Comparison of ENCODE assay signal across 27 cellular contexts in the genomic region with DNA sequence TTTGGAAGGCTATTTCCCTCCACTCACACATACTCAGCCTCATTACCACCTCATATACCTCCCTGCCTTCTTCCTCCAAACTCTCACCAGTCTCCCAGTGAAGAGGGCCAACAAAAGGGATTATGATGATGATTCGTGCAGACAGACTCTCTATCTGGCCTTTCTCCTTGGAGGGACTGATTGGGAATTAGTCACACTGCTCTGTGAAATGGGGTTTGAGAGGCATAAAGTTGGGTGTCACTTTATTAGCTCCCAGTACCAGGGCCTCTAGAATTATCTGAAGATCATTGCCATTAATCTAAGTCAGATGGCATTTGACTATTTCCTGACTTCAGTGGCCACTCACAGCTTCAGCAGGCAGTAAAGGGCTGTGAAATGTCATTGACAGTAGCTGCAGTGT. TPM values are rescaled to one million over a fixed set of nuclear protein-coding genes. Genes with fewer than 3 reads are reported as not detected.
DNase-seq lines count a peak whose midpoint lies in the region; FAIRE-seq and TF ChIP-seq lines count a peak whose summit lies in the region.
"Had no signal": no experiment of that assay in that cellular context is flagged by ENCODE, and none has a peak within 500 bp of the region (broad histone marks: within the 10 kb centered on the region; RNA-seq: fewer than 3 reads in every experiment).

No MANE protein-coding gene starts in this region.

- no peak overlapping the region for H3K27ac ChIP-seq in mammary epithelial cell (ENCODE audit: insufficient read depth, low read depth, low read length)
- H3K27ac ChIP-seq in mesodermal cell (ENCODE audit: low read depth, low read length, severe bottlenecking): peak overlapping the region; percentile 12
- H3K27ac ChIP-seq: C4-2B, HL-60, parathyroid adenoma had no signal

- in situ Hi-C loops in mammary epithelial cell (cut with MboI; ENCODE audit: low sequenced_read_pairs in 2 of 2): no loop called here

- no peak overlapping the region for H3K27ac Mint-ChIP-seq in MCF 10A (ENCODE audit: low read depth, unreplicated experiment)
- H3K27ac Mint-ChIP-seq in activated T-helper 1 cell treated with anti-CD3 and anti-CD28 coated beads, Interleukin-12 subunit alpha, Interleukin-12 subunit beta, Interleukin-2, Interleukin-4 antibody, amounts not matched to agents 30 ng/mL and 10 ng/mL and 1 ng/mL, durations not matched to agents 14 hours and 24 hours and 36 hours: no peak overlapping the region
- H3K27ac Mint-ChIP-seq: activated CD4-positive, alpha-beta T cell treated with anti-CD3 and anti-CD28 coated beads, Interleukin-2, amount 10 ng/mL, durations not matched to agents 24 days and 14 days; activated CD8-positive, alpha-beta memory T cell treated with anti-CD3 and anti-CD28 coated beads, Interleukin-2, amount 10 ng/mL, durations not matched to agents 7 days and 5 days; activated naive CD8-positive, alpha-beta T cell treated with anti-CD3 and anti-CD28 coated beads, Interleukin-2, amount 10 ng/mL, durations not matched to agents 7 days and 5 days; effector memory CD8-positive, alpha-beta T cell; IgD-negative memory B cell; nephron progenitor cell had no signal

- H3K27me3 ChIP-seq in mammary epithelial cell (ENCODE audit: insufficient read depth, low read length) (peaks cover 4% of the 10 kb centered on the region), bronchial epithelial cell (ENCODE audit: control insufficient read depth, insufficient read depth, low read length) (no peaks in the 10 kb centered on the region)

- no peaks in the 10 kb centered on the region for H3K9me3 ChIP-seq in mammary epithelial cell (replicated peaks; ENCODE audit: insufficient read depth, low read length)
- no peaks in the 10 kb centered on the region for H3K9me3 ChIP-seq in mesodermal cell (ENCODE audit: control insufficient read depth, low read length)

- H3K79me2 ChIP-seq in mammary epithelial cell (ENCODE audit: insufficient read depth, low read length): no peaks in the 10 kb centered on the region
- H3K79me2 ChIP-seq: parathyroid adenoma had no signal

- H3K4me1 ChIP-seq in mammary epithelial cell (ENCODE audit: insufficient read depth, low read length) (no peaks in the 10 kb centered on the region), mesodermal cell (ENCODE audit: control insufficient read depth, insufficient read depth, low read length, poor library complexity, severe bottlenecking) (no peaks in the 10 kb centered on the region)
- H3K4me1 ChIP-seq: parathyroid adenoma had no signal

- H3K36me3 Mint-ChIP-seq in MCF 10A (ENCODE audit: insufficient read depth, unreplicated experiment): no peaks in the 10 kb centered on the region
- H3K36me3 Mint-ChIP-seq in activated T-helper 1 cell treated with anti-CD3 and anti-CD28 coated beads, Interleukin-12 subunit alpha, Interleukin-12 subunit beta, Interleukin-2, Interleukin-4 antibody, amounts not matched to agents 30 ng/mL and 10 ng/mL and 1 ng/mL, durations not matched to agents 14 hours and 24 hours and 36 hours (ENCODE audit: low read depth): no peaks in the 10 kb centered on the region
- H3K36me3 Mint-ChIP-seq: activated CD8-positive, alpha-beta memory T cell treated with anti-CD3 and anti-CD28 coated beads, Interleukin-2, amount 10 ng/mL, durations not matched to agents 7 days and 5 days; activated naive CD8-positive, alpha-beta T cell treated with anti-CD3 and anti-CD28 coated beads, Interleukin-2, amount 10 ng/mL, durations not matched to agents 7 days and 5 days; IgD-negative memory B cell had no signal

- FAIRE-seq in bronchial epithelial cell (lab: Jason Lieb, UNC): no peak
- FAIRE-seq: A204.1, H1, TTC549 had no signal

- no peaks in the 10 kb centered on the region for H3K27me3 Mint-ChIP-seq in MCF 10A (ENCODE audit: insufficient read depth, unreplicated experiment)
- peaks cover 12% of the 10 kb centered on the region for H3K27me3 Mint-ChIP-seq in activated T-helper 1 cell treated with anti-CD3 and anti-CD28 coated beads, Interleukin-12 subunit alpha, Interleukin-12 subunit beta, Interleukin-2, Interleukin-4 antibody, amounts not matched to agents 30 ng/mL and 10 ng/mL and 1 ng/mL, durations not matched to agents 14 hours and 24 hours and 36 hours (ENCODE audit: insufficient read depth)

- no peaks in the 10 kb centered on the region for H3K36me3 ChIP-seq in mammary epithelial cell (ENCODE audit: insufficient read depth, low read length)
- H3K36me3 ChIP-seq in bronchial epithelial cell (ENCODE audit: control insufficient read depth, insufficient read depth, low read length): no peaks in the 10 kb centered on the region
- H3K36me3 ChIP-seq in mesodermal cell (ENCODE audit: control insufficient read depth, insufficient read depth, low read length): no peaks in the 10 kb centered on the region

- no peak overlapping the region for H3K4me2 ChIP-seq in mammary epithelial cell (ENCODE audit: insufficient read depth, low read depth, low read length)

- DNase-seq in mammary epithelial cell: peak; percentile 9
- no peak for DNase-seq in MCF 10A (ENCODE audit: unreplicated experiment)
- DNase-seq in LHCN-M2 (ENCODE audit: low read depth): peak; percentile 41
- DNase-seq in bronchial epithelial cell (ENCODE audit: low read depth): peak; percentile 49
- no peak for DNase-seq in stimulated activated CD8-positive, alpha-beta memory T cell treated with anti-CD3 and anti-CD28 coated beads, Interleukin-4, amount 100 ng/mL, for 48 hours
- no peak for DNase-seq in activated T-helper 1 cell treated with anti-CD3 and anti-CD28 coated beads, Interleukin-12 subunit alpha, Interleukin-12 subunit beta, Interleukin-2, Interleukin-4 antibody, amounts not matched to agents 30 ng/mL and 10 ng/mL and 1 ng/mL, durations not matched to agents 14 hours and 24 hours and 36 hours (ENCODE audit: low spot score)
- no peak for DNase-seq in foreskin melanocyte
- DNase-seq: activated CD4-positive, alpha-beta T cell treated with anti-CD3 and anti-CD28 coated beads, Interleukin-2, amount 10 ng/mL, durations not matched to agents 24 days and 14 days; activated CD8-positive, alpha-beta memory T cell treated with anti-CD3 and anti-CD28 coated beads, Interleukin-2, amount 10 ng/mL, durations not matched to agents 7 days and 5 days; activated naive CD8-positive, alpha-beta T cell treated with anti-CD3 and anti-CD28 coated beads, Interleukin-2, amount 10 ng/mL, durations not matched to agents 7 days and 5 days; Calu3; effector memory CD8-positive, alpha-beta T cell; head of caudate nucleus; MM.1S; NCI-H1436; NCI-H2107; NCI-H526 treated with DMSO at 0.1 percent for 48 hours; nephron progenitor cell; substantia nigra had no signal

- BruUV-seq in mammary epithelial cell (replicated peaks; lab: Mats Ljungman, UMichigan) (no TSS peak), MCF 10A (replicated peaks; lab: Mats Ljungman, UMichigan) (no TSS peak)

- dilution Hi-C loops in mammary epithelial cell (cut with HindIII; ENCODE audit: low sequenced_read_pairs): no loop called here

- POLR2A ChIA-PET in MCF 10A (lab: Yijun Ruan, JAX): interaction anchor here (0.6 to 1.8 kb wide), 2 partner anchors 8 to 126 kb away, joined by 4 to 5 read pairs; no protein-coding TSS in a partner anchor

- H3K9me3 Mint-ChIP-seq in MCF 10A (ENCODE audit: unreplicated experiment): no peaks in the 10 kb centered on the region
- no peaks in the 10 kb centered on the region for H3K9me3 Mint-ChIP-seq in activated T-helper 1 cell treated with anti-CD3 and anti-CD28 coated beads, Interleukin-12 subunit alpha, Interleukin-12 subunit beta, Interleukin-2, Interleukin-4 antibody, amounts not matched to agents 30 ng/mL and 10 ng/mL and 1 ng/mL, durations not matched to agents 14 hours and 24 hours and 36 hours
- H3K9me3 Mint-ChIP-seq: activated CD4-positive, alpha-beta T cell treated with anti-CD3 and anti-CD28 coated beads, Interleukin-2, amount 10 ng/mL, durations not matched to agents 24 days and 14 days; activated naive CD8-positive, alpha-beta T cell treated with anti-CD3 and anti-CD28 coated beads, Interleukin-2, amount 10 ng/mL, durations not matched to agents 7 days and 5 days; effector memory CD8-positive, alpha-beta T cell; IgD-negative memory B cell; nephron progenitor cell had no signal

- intact Hi-C loops in mammary epithelial cell (cut with micrococcal nuclease): no loop called here
- intact Hi-C loops in MCF 10A (cut with micrococcal nuclease): no loop called here
- intact Hi-C loops in activated T-helper 1 cell treated with anti-CD3 and anti-CD28 coated beads, Interleukin-12 subunit alpha, Interleukin-12 subunit beta, Interleukin-2, Interleukin-4 antibody, amounts not matched to agents 30 ng/mL and 10 ng/mL and 1 ng/mL, durations not matched to agents 14 hours and 24 hours and 36 hours (cut with micrococcal nuclease): no loop called here

- H3K4me1 Mint-ChIP-seq in MCF 10A (ENCODE audit: insufficient read depth, unreplicated experiment): no peaks in the 10 kb centered on the region
- H3K4me1 Mint-ChIP-seq in activated T-helper 1 cell treated with anti-CD3 and anti-CD28 coated beads, Interleukin-12 subunit alpha, Interleukin-12 subunit beta, Interleukin-2, Interleukin-4 antibody, amounts not matched to agents 30 ng/mL and 10 ng/mL and 1 ng/mL, durations not matched to agents 14 hours and 24 hours and 36 hours (ENCODE audit: low read depth): no peaks in the 10 kb centered on the region
- H3K4me1 Mint-ChIP-seq: activated CD4-positive, alpha-beta T cell treated with anti-CD3 and anti-CD28 coated beads, Interleukin-2, amount 10 ng/mL, durations not matched to agents 24 days and 14 days; activated CD8-positive, alpha-beta memory T cell treated with anti-CD3 and anti-CD28 coated beads, Interleukin-2, amount 10 ng/mL, durations not matched to agents 7 days and 5 days; activated naive CD8-positive, alpha-beta T cell treated with anti-CD3 and anti-CD28 coated beads, Interleukin-2, amount 10 ng/mL, durations not matched to agents 7 days and 5 days; IgD-negative memory B cell; nephron progenitor cell had no signal

- H4K20me1 ChIP-seq in mammary epithelial cell (ENCODE audit: insufficient read depth, low read length): no peaks in the 10 kb centered on the region

- 63% methylated on average over 1 of the region's 1 CpG for WGBS in mammary epithelial cell (ENCODE audit: low coverage, missing lambda C conversion rate)
- WGBS in mesodermal cell (ENCODE audit: insufficient coverage in 2 of 2), 2 experiments: 50% methylated on average over 1 of the region's 1 CpG

- H2AFZ ChIP-seq in mammary epithelial cell (ENCODE audit: low read depth, low read length): no peak overlapping the region
- H2AFZ ChIP-seq: parathyroid adenoma had no signal

- no peak for TF ChIP-seq CTCF in mammary epithelial cell (conservative IDR thresholded peaks at IDR 0.05 in 1 of 2, IDR thresholded peaks at IDR 0.05 in 1 of 2; ENCODE audit: extremely low read depth in 1 of 2, insufficient read depth in 1 of 2, low read depth in 1 of 2, low read length in 2 of 2)
- TF ChIP-seq CTCF in MCF 10A (IDR thresholded peaks at IDR 0.05; ENCODE audit: unreplicated experiment): no peak
- no peak for TF ChIP-seq CTCF in bronchial epithelial cell (IDR thresholded peaks at IDR 0.05; ENCODE audit: insufficient read depth, low read length, severe bottlenecking)

- no peak overlapping the region for H3K4me3 Mint-ChIP-seq in MCF 10A (ENCODE audit: unreplicated experiment)
- H3K4me3 Mint-ChIP-seq in activated T-helper 1 cell treated with anti-CD3 and anti-CD28 coated beads, Interleukin-12 subunit alpha, Interleukin-12 subunit beta, Interleukin-2, Interleukin-4 antibody, amounts not matched to agents 30 ng/mL and 10 ng/mL and 1 ng/mL, durations not matched to agents 14 hours and 24 hours and 36 hours: no peak overlapping the region
- H3K4me3 Mint-ChIP-seq: activated CD4-positive, alpha-beta T cell treated with anti-CD3 and anti-CD28 coated beads, Interleukin-2, amount 10 ng/mL, durations not matched to agents 24 days and 14 days; activated CD8-positive, alpha-beta memory T cell treated with anti-CD3 and anti-CD28 coated beads, Interleukin-2, amount 10 ng/mL, durations not matched to agents 7 days and 5 days; activated naive CD8-positive, alpha-beta T cell treated with anti-CD3 and anti-CD28 coated beads, Interleukin-2, amount 10 ng/mL, durations not matched to agents 7 days and 5 days; effector memory CD8-positive, alpha-beta T cell; IgD-negative memory B cell; nephron progenitor cell had no signal

- H3K9ac ChIP-seq in mammary epithelial cell (ENCODE audit: insufficient read depth, low read length): no peak overlapping the region
- H3K9ac ChIP-seq: parathyroid adenoma had no signal

- no peak overlapping the region for H3K4me3 ChIP-seq in mammary epithelial cell (replicated peaks in 1 of 3; ENCODE audit: insufficient read depth in 1 of 3, low read depth in 2 of 3, low read length in 3 of 3)
- H3K4me3 ChIP-seq in bronchial epithelial cell (ENCODE audit: low read depth, low read length): no peak overlapping the region
- no peak overlapping the region for H3K4me3 ChIP-seq in mesodermal cell (ENCODE audit: extremely low read depth, insufficient read depth, low read length, poor library complexity, severe bottlenecking)

- CTCF ChIA-PET in mammary epithelial cell (lab: Charles Lee; ENCODE audit: low non-redundant PET) (no interaction called here), MCF 10A (lab: Yijun Ruan, JAX) (no interaction called here)

RNA-seq across cellular contexts. Expression of gene CNRIP1, which starts 17.5 kb away (rescaled TPM):
- total RNA-seq in mammary epithelial cell (under 1 TPM in 1 of 2 donors, not detected in 1; under 0.01 TPM), MCF 10A (2022) (0.84 and 2.4 TPM in 2 replicates), LHCN-M2 (2014; rRNA removed) (31.6 and 36.4 TPM in 2 replicates), bronchial epithelial cell (0.26 TPM in 1 of 2 replicates, not detected in the other)
- polyA plus RNA-seq in mammary epithelial cell: not detected
- not detected for polyA minus RNA-seq in mammary epithelial cell
- 27.7 TPM for polyA plus RNA-seq in LHCN-M2 (2012)
- polyA plus RNA-seq in mesodermal cell (2013, experiment 1 of 2): 6.7 TPM
- 5.4 TPM for polyA plus RNA-seq in mesodermal cell (2013, experiment 2 of 2)
- total RNA-seq in activated T-helper 1 cell treated with anti-CD3 and anti-CD28 coated beads, Interleukin-12 subunit alpha, Interleukin-12 subunit beta, Interleukin-2, Interleukin-4 antibody, amounts not matched to agents 30 ng/mL and 10 ng/mL and 1 ng/mL, durations not matched to agents 14 hours and 24 hours and 36 hours: not detected in 2 replicates
- total RNA-seq: activated CD4-positive, alpha-beta T cell treated with anti-CD3 and anti-CD28 coated beads, Interleukin-2, amount 10 ng/mL, durations not matched to agents 24 days and 14 days; activated CD8-positive, alpha-beta memory T cell treated with anti-CD3 and anti-CD28 coated beads, Interleukin-2, amount 10 ng/mL, durations not matched to agents 7 days and 5 days; activated naive CD8-positive, alpha-beta T cell treated with anti-CD3 and anti-CD28 coated beads, Interleukin-2, amount 10 ng/mL, durations not matched to agents 7 days and 5 days; Calu3 had no signal
- polyA plus RNA-seq: IgD-negative memory B cell had no signal

RNA-seq across cellular contexts. Expression of gene PPP3R1, which starts 49.9 kb away (rescaled TPM):
- total RNA-seq in mammary epithelial cell: 10 to 100 TPM; 26.5 to 59.3 TPM
- polyA plus RNA-seq in mammary epithelial cell: 16.6 TPM
- polyA minus RNA-seq in mammary epithelial cell: 36.7 TPM
- 50.9 and 54.6 TPM in 2 replicates for total RNA-seq in MCF 10A (2022)
- 20.2 and 23.5 TPM in 2 replicates for total RNA-seq in LHCN-M2 (2014; rRNA removed)
- polyA plus RNA-seq in LHCN-M2 (2012): 23.6 TPM
- 19.2 and 26.5 TPM in 2 replicates for total RNA-seq in bronchial epithelial cell
- polyA plus RNA-seq in mesodermal cell (2013, experiment 1 of 2): 45.0 TPM
- 51.2 TPM for polyA plus RNA-seq in mesodermal cell (2013, experiment 2 of 2)
- total RNA-seq in activated T-helper 1 cell treated with anti-CD3 and anti-CD28 coated beads, Interleukin-12 subunit alpha, Interleukin-12 subunit beta, Interleukin-2, Interleukin-4 antibody, amounts not matched to agents 30 ng/mL and 10 ng/mL and 1 ng/mL, durations not matched to agents 14 hours and 24 hours and 36 hours: 84.2 and 85.9 TPM in 2 replicates

Comparison
In these comparisons a context has a peak if more than half of its experiments do, and no peak if none do; other contexts are left out.
1. DNase-seq: peak in mammary epithelial cell (single experiment), LHCN-M2 (single experiment) and bronchial epithelial cell (single experiment); none in MCF 10A (single experiment), stimulated activated CD8-positive, alpha-beta memory T cell treated with anti-CD3 and anti-CD28 coated beads, Interleukin-4, amount 100 ng/mL, for 48 hours (single experiment), activated T-helper 1 cell treated with anti-CD3 and anti-CD28 coated beads, Interleukin-12 subunit alpha, Interleukin-12 subunit beta, Interleukin-2, Interleukin-4 antibody, amounts not matched to agents 30 ng/mL and 10 ng/mL and 1 ng/mL, durations not matched to agents 14 hours and 24 hours and 36 hours (single experiment) and foreskin melanocyte (single experiment).